In the genomic region with DNA sequence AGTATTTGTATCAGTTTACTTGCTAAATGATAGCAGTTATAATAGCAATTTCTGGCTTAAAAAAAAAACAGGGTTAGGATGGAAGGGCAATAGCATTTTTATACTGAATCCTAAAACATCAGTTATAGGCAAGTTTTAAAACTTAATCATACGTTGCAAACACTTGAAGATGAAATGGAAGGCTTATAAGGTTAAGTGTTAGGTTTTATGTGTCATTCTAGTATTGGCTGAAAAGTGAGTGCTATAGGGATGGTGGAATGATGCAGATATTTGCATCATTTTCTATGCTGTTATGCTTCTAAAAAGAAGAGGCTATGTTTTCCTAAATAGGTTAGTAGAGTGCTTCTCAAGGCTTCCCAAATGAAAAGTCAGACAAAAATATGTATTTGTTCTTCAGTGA, we compare ENCODE assay signal across 19 cellular contexts. TPM values are rescaled to one million over a fixed set of nuclear protein-coding genes. Genes with fewer than 3 reads are reported as not detected.
DNase-seq lines count a peak whose midpoint lies in the region; ATAC-seq, FAIRE-seq and TF ChIP-seq lines count a peak whose summit lies in the region.
"Had no signal": no experiment of that assay in that cellular context is flagged by ENCODE, and none has a peak within 500 bp of the region (broad histone marks: within the 10 kb centered on the region; RNA-seq: fewer than 3 reads in every experiment).

No MANE protein-coding gene starts in this region.

- TF ChIP-seq RAD21 in H1 (IDR thresholded peaks at IDR 0.05 in 1 of 2, conservative IDR thresholded peaks at IDR 0.05 in 1 of 2; ENCODE audit: low read depth in 2 of 2, low read length in 2 of 2): no peak

- no peak overlapping the region for H2BK20ac ChIP-seq in H1 (ENCODE audit: low read length)

- peaks cover 15 to 16% of the 10 kb centered on the region in 2 experiments for H4K20me1 ChIP-seq in H1 (replicated peaks in 1 of 2; ENCODE audit: control insufficient read depth in 1 of 2, insufficient read depth in 2 of 2, low read length in 2 of 2)

- H3K27me3 ChIP-seq in H1 (replicated peaks in 1 of 4; ENCODE audit: control insufficient read depth in 3 of 4, extremely low read depth in 1 of 4, insufficient read depth in 3 of 4, low read length in 3 of 4): no peaks in the 10 kb centered on the region
- H3K27me3 ChIP-seq: MG63 had no signal

- peaks cover 11% of the 10 kb centered on the region for H3K36me3 Mint-ChIP-seq in activated CD4-positive, alpha-beta T cell treated with anti-CD3 and anti-CD28 coated beads for 36 hours (ENCODE audit: low read depth)
- H3K36me3 Mint-ChIP-seq in WTC11: peaks cover 7% of the 10 kb centered on the region

- H2BK15ac ChIP-seq in H1 (ENCODE audit: low read length): no peak overlapping the region

- H2BK12ac ChIP-seq in H1 (ENCODE audit: low read depth, low read length): no peak overlapping the region

- H3K18ac ChIP-seq in H1 (ENCODE audit: extremely low read depth, low read length): no peak overlapping the region

- H3K9me3 ChIP-seq in H1 (ENCODE audit: insufficient read depth in 2 of 2, low read depth in 1 of 2, low read length in 1 of 2): no peaks in the 10 kb centered on the region
- H3K9me3 ChIP-seq: MG63 had no signal

- H4K8ac ChIP-seq in H1 (ENCODE audit: extremely low read depth, insufficient read depth, low read length): no peak overlapping the region

- no peaks in the 10 kb centered on the region for H3K23me2 ChIP-seq in H1 (ENCODE audit: low read depth, low read length)

- FAIRE-seq in G401.6 (lab: Jason Lieb, UNC): peak; percentile 42
- peak; percentile 57 for FAIRE-seq in H1 (lab: Jason Lieb, UNC)
- FAIRE-seq: RCC 7860 had no signal

- CTCF ChIA-PET in activated CD4-positive, alpha-beta T cell treated with anti-CD3 and anti-CD28 coated beads for 36 hours (lab: Charles Lee): no interaction called here
- CTCF ChIA-PET in WTC11 (lab: Charles Lee) (no interaction called here), H1 (lab: Charles Lee; ENCODE audit: partially characterized antibody) (no interaction called here)

- no peak for TF ChIP-seq POLR2A in H1 (IDR thresholded peaks at IDR 0.05; ENCODE audit: control extremely low read depth in 1 of 2, low read depth in 2 of 2, low read length in 2 of 2)

- no peak overlapping the region for H3K27ac ChIP-seq in H1 (ENCODE audit: low read depth, low read length)

- peaks cover 14 to 96% of the 10 kb centered on the region in 2 experiments; a peak in 3 of 4 replicates for H3K79me2 ChIP-seq in H1 (ENCODE audit: control insufficient read depth in 1 of 2, insufficient read depth in 2 of 2, low read length in 2 of 2)

- H3K9ac ChIP-seq in H1 (replicated peaks in 1 of 4; ENCODE audit: extremely low read depth in 1 of 4, low read depth in 3 of 4, low read length in 3 of 4): no peak overlapping the region

- H3K4me1 Mint-ChIP-seq in activated CD4-positive, alpha-beta T cell treated with anti-CD3 and anti-CD28 coated beads for 36 hours: peaks cover 66% of the 10 kb centered on the region
- H3K4me1 Mint-ChIP-seq in WTC11: peaks cover 44% of the 10 kb centered on the region

- H3K27ac Mint-ChIP-seq in activated CD4-positive, alpha-beta T cell treated with anti-CD3 and anti-CD28 coated beads for 36 hours: no peak overlapping the region
- peak overlapping the region; percentile 3; the same call in 1 of the 2 replicates for H3K27ac Mint-ChIP-seq in WTC11

- POLR2A ChIA-PET in activated CD4-positive, alpha-beta T cell treated with anti-CD3 and anti-CD28 coated beads for 36 hours (lab: Charles Lee): interaction anchor here (0.6 kb wide), 1 partner anchor 36 kb away, joined by 3 read pairs; no protein-coding TSS in a partner anchor
- POLR2A ChIA-PET in WTC11 (lab: Charles Lee) (no interaction called here), H1 (lab: Charles Lee; ENCODE audit: partially characterized antibody) (interaction anchor here (2.1 kb wide), 1 partner anchor 24 kb away, joined by 5 read pairs; a partner anchor contains a TSS)

- H2AFZ ChIP-seq in H1 (ENCODE audit: low read length): no peak overlapping the region

- no peak overlapping the region for H3K4me3 ChIP-seq in H1 (ENCODE audit: extremely low read depth in 1 of 4, insufficient read depth in 2 of 4, low read depth in 3 of 4, low read length in 4 of 4)
- H3K4me3 ChIP-seq: MG63 had no signal

- no peaks in the 10 kb centered on the region; a peak in 1 of 8 replicates for H3K36me3 ChIP-seq in H1 (ENCODE audit: control insufficient read depth in 2 of 4, insufficient read depth in 4 of 4, low read length in 3 of 4)

- H3K14ac ChIP-seq in H1 (ENCODE audit: insufficient read length): no peak overlapping the region

- intact Hi-C loops in activated CD4-positive, alpha-beta T cell treated with anti-CD3 and anti-CD28 coated beads for 36 hours (cut with DNase I, micrococcal nuclease): no loop called here

- H3K9me3 Mint-ChIP-seq in activated CD4-positive, alpha-beta T cell treated with anti-CD3 and anti-CD28 coated beads for 36 hours (ENCODE audit: low read depth): no peaks in the 10 kb centered on the region
- no peaks in the 10 kb centered on the region for H3K9me3 Mint-ChIP-seq in WTC11

- H3K4me3 Mint-ChIP-seq in activated CD4-positive, alpha-beta T cell treated with anti-CD3 and anti-CD28 coated beads for 36 hours: no peak overlapping the region
- H3K4me3 Mint-ChIP-seq in WTC11: no peak overlapping the region

- H2BK120ac ChIP-seq in H1 (replicated peaks; ENCODE audit: low read depth, low read length): no peak overlapping the region

- no peak for DNase-seq in activated CD4-positive, alpha-beta T cell treated with anti-CD3 and anti-CD28 coated beads for 36 hours
- DNase-seq in activated CD4-positive, alpha-beta T cell treated with anti-CD3 and anti-CD28 coated beads, Interleukin-2, amount 50 U/mL, for 48 hours: no peak
- DNase-seq in WTC11 (ENCODE audit: low spot score) (no peak), H1 (ENCODE audit: low read depth in 1 of 2, low spot score in 2 of 2) (no peak), EL (no peak)
- no peak for DNase-seq in activated CD8-positive, alpha-beta memory T cell treated with anti-CD3 and anti-CD28 coated beads for 24 hours
- DNase-seq: 8988T, IMR-90, KG1, MG63, NCI-H2029, NCI-H526 treated with DMSO at 0.1 percent for 48 hours, OCI-M1, SIG-M5 had no signal

- H3K4me2 ChIP-seq in H1 (ENCODE audit: insufficient read depth in 1 of 2, low read depth in 2 of 2, low read length in 2 of 2): no peak overlapping the region

- H4K5ac ChIP-seq in H1 (ENCODE audit: insufficient read length, low read depth, low read length): no peak overlapping the region

- H2AK5ac ChIP-seq in H1 (ENCODE audit: low read depth, low read length): no peak overlapping the region

- peak; percentile 65 for ATAC-seq in activated CD4-positive, alpha-beta T cell treated with anti-CD3 and anti-CD28 coated beads for 36 hours
- no peak for ATAC-seq in WTC11
- ATAC-seq in GM19467 (IDR thresholded peaks at IDR 0.05; ENCODE audit: unreplicated experiment): no peak
- ATAC-seq: HCT116, SK-N-SH treated with all-trans-retinoic acid at 6 μM for 48 hours had no signal

- no peak overlapping the region for H3K23ac ChIP-seq in H1 (ENCODE audit: insufficient read length)

- TF ChIP-seq CTCF in WTC11 (IDR thresholded peaks at IDR 0.05) (no peak), H1 (IDR thresholded peaks at IDR 0.05; ENCODE audit: control extremely low read depth in 1 of 3, insufficient read depth in 1 of 3, low read depth in 1 of 3, low read length in 3 of 3) (no peak)

- H4K91ac ChIP-seq in H1 (replicated peaks; ENCODE audit: insufficient read length, low read length): no peak overlapping the region

- no peak for TF ChIP-seq EP300 in H1 (IDR thresholded peaks at IDR 0.05; ENCODE audit: borderline replicate concordance in 1 of 2, low read depth in 2 of 2, low read length in 2 of 2)

- WGBS in H1 (ENCODE audit: extremely low coverage in 1 of 2, insufficient coverage in 1 of 2, insufficient read length in 1 of 2, insufficient replicate concordance in 2 of 2, low coverage in 1 of 2, low lambda C conversion rate in 2 of 2, missing lambda C conversion rate in 1 of 2), 2 experiments: 86% methylated on average over 1 of the region's 1 CpG; no CpG with 5 or more reads in 1 of the 2 experiments

- H3K4ac ChIP-seq in H1 (replicated peaks; ENCODE audit: insufficient read length, low read depth, low read length): no peak overlapping the region

- peaks cover 0 to 2% (median 0%) of the 10 kb centered on the region in 4 experiments; a peak in 1 of 7 replicates for H3K4me1 ChIP-seq in H1 (replicated peaks in 1 of 4; ENCODE audit: control insufficient read depth in 3 of 4, insufficient read depth in 4 of 4, low read length in 3 of 4)

- no peaks in the 10 kb centered on the region for H3K27me3 Mint-ChIP-seq in activated CD4-positive, alpha-beta T cell treated with anti-CD3 and anti-CD28 coated beads for 36 hours
- H3K27me3 Mint-ChIP-seq in WTC11 (ENCODE audit: low read depth): no peaks in the 10 kb centered on the region

- no peak overlapping the region for H3K56ac ChIP-seq in H1 (replicated peaks; ENCODE audit: insufficient read length, low read depth, low read length)

- no peak overlapping the region for H2BK5ac ChIP-seq in H1 (ENCODE audit: low read depth, low read length)

- H3K79me1 ChIP-seq in H1 (ENCODE audit: low read depth, low read length): peaks cover 8% of the 10 kb centered on the region

TF ChIP-seq in WTC11, 78 proteins besides CTCF, POLR2A, EP300 and RAD21 (continues in another document):
- no peak for TF ChIP-seq ZNF423 (CRISPR knock-in tag; IDR thresholded peaks at IDR 0.05)
- TF ChIP-seq EMX1 (CRISPR knock-in tag; IDR thresholded peaks at IDR 0.05): no peak
- TF ChIP-seq TCF7 (CRISPR knock-in tag; IDR thresholded peaks at IDR 0.05; ENCODE audit: low read depth): no peak

TF ChIP-seq in H1, 55 proteins besides CTCF, POLR2A, EP300 and RAD21 (continues in another document):
- TF ChIP-seq, protein P1, sequence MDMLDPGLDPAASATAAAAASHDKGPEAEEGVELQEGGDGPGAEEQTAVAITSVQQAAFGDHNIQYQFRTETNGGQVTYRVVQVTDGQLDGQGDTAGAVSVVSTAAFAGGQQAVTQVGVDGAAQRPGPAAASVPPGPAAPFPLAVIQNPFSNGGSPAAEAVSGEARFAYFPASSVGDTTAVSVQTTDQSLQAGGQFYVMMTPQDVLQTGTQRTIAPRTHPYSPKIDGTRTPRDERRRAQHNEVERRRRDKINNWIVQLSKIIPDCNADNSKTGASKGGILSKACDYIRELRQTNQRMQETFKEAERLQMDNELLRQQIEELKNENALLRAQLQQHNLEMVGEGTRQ (IDR thresholded peaks at IDR 0.05; ENCODE audit: low read length): no peak

RNA-seq across cellular contexts. Expression of a gene that starts 23.3 kb away (rescaled TPM):
- 100 to 1,000 TPM; 177 to 195 TPM for total RNA-seq in activated CD4-positive, alpha-beta T cell treated with anti-CD3 and anti-CD28 coated beads for 36 hours
- 198 to 206 TPM (median 201 TPM) in 3 replicates for total RNA-seq in WTC11 (2021)
- 169 and 179 TPM in 2 replicates for total RNA-seq in H1 (2021; fragmentation: NEBNext Ultra II Directional; extraction: Animal tissue kit (Norgen Biotek cat#: 25700))
- 15.6 and 32.7 TPM in 2 replicates for polyA plus RNA-seq in H1 (2011; rRNA removed)
- 33.0 TPM for polyA plus RNA-seq in H1 (2011; cell fraction: cytosol; rRNA removed)
- polyA plus RNA-seq in H1 (2011; cell fraction: nucleus; rRNA removed): 51.8 TPM
- 44.8 to 78.8 TPM (median 62.4 TPM) in 4 replicates for polyA plus RNA-seq in H1 (2012, experiment 1 of 2)
- 1.6 TPM for polyA plus RNA-seq in H1 (2012, experiment 2 of 2)
- polyA plus RNA-seq in H1 (2013, experiment 1 of 2): 62.0 TPM
- polyA plus RNA-seq in H1 (2013, experiment 2 of 2): 58.0 TPM
- polyA minus RNA-seq in H1 (2011; rRNA and poly(A)+ RNA removed): 152 TPM in 2 replicates
- polyA minus RNA-seq in H1 (2011; cell fraction: cytosol; rRNA and poly(A)+ RNA removed): 124 TPM
- 90.8 TPM for polyA minus RNA-seq in H1 (2011; cell fraction: nucleus; rRNA and poly(A)+ RNA removed)
